Comparison of ENCODE assay signal across 9 cellular contexts in genomic region chr1:185734929-185735666, GRCh38.
DNase-seq lines count a peak whose midpoint lies in the region; TF ChIP-seq lines count a peak whose summit lies in the region.
"Had no signal": no experiment of that assay in that cellular context is flagged by ENCODE, and none has a peak within 500 bp of the region (broad histone marks: within the 10 kb centered on the region; RNA-seq: fewer than 3 reads in every experiment).

No MANE protein-coding gene starts in this region.

- no peaks in the 10 kb centered on the region for H3K27me3 ChIP-seq in muscle layer of colon (ENCODE audit: control insufficient read depth in 1 of 2, insufficient read depth in 2 of 2, low read length in 2 of 2)

- TF ChIP-seq POLR2A in erythroblast (IDR thresholded peaks at IDR 0.05; ENCODE audit: low read length), result no peak

- in situ Hi-C loops in GM13977 (cut with MboI; ENCODE audit: low pct_unique_long_range_greater_than_20kb, low sequenced_read_pairs, unreplicated experiment), result no loop called here

- H3K4me1 ChIP-seq in muscle layer of colon (ENCODE audit: insufficient read depth, low read length), result peaks cover 6% of the 10 kb centered on the region

- no peaks in the 10 kb centered on the region for H3K36me3 ChIP-seq in muscle layer of colon (ENCODE audit: insufficient read depth, low read length)

- H3K27ac ChIP-seq in muscle layer of colon (ENCODE audit: low read depth, low read length), result no peak overlapping the region

- no peak for TF ChIP-seq CTCF in AG04449 (IDR thresholded peaks at IDR 0.05; ENCODE audit: insufficient read depth, low read length, missing control alignments)
- no peak for TF ChIP-seq CTCF in HFF-Myc (IDR thresholded peaks at IDR 0.05; ENCODE audit: low read depth, low read length, missing control alignments)
- TF ChIP-seq CTCF in choroid plexus epithelial cell (conservative IDR thresholded peaks at IDR 0.05; ENCODE audit: low read depth, low read length), result no peak
- TF ChIP-seq CTCF in GM13977 (IDR thresholded peaks at IDR 0.05; ENCODE audit: extremely low read depth, insufficient read depth, missing control alignments), result no peak

- H3K9ac ChIP-seq in muscle layer of colon (ENCODE audit: low read length), result peak overlapping the region; percentile 51

- DNase-seq in AG04449 (ENCODE audit: low read depth, low spot score), result no peak
- no peak for DNase-seq in HFF-Myc (ENCODE audit: extremely low read depth, low read depth)
- peak; percentile 39 for DNase-seq in choroid plexus epithelial cell (ENCODE audit: low read depth)
- DNase-seq in GM13977 (ENCODE audit: low spot score), result no peak
- no peak for DNase-seq in erythroblast (lab: John Stamatoyannopoulos, UW)
- DNase-seq in SKM-1 treated with dmso at 0.1 percent for 144 hours (lab: John Stamatoyannopoulos, UW; ENCODE audit: unreplicated experiment), result no peak
- DNase-seq in HCEC 1CT, result no peak
- DNase-seq: SW 1271 had no signal

- POLR2A ChIA-PET in AG04449 (lab: Yijun Ruan, JAX), result interaction anchor here (1.4 to 1.5 kb wide), 3 partner anchors 13 to 16 kb away, joined by 3 to 4 read pairs (median 4); no protein-coding TSS in a partner anchor

- H3K4me3 ChIP-seq in AG04449 (ENCODE audit: low read depth, low read length) (peak overlapping the region; percentile 61), HFF-Myc (replicated peaks; ENCODE audit: low read depth, low read length) (peak overlapping the region; percentile 57), choroid plexus epithelial cell (ENCODE audit: low read depth, low read length) (peak overlapping the region; percentile 59), muscle layer of colon (ENCODE audit: low read depth in 1 of 2, low read length in 2 of 2) (peak overlapping the region; percentile 61 to 80)

- CTCF ChIA-PET in AG04449 (lab: Yijun Ruan, JAX), result interaction anchor here (0.8 to 4.2 kb wide), 8 partner anchors 9 to 477 kb away, joined by 3 to 33 read pairs (median 4); no protein-coding TSS in a partner anchor

- no peaks in the 10 kb centered on the region for H3K9me3 ChIP-seq in muscle layer of colon (ENCODE audit: low read length)
